ENCODE assay signal across 1 cellular context in genomic region chr9:137226338-137227056, GRCh38.
TF ChIP-seq lines count a peak whose summit lies in the region.

No MANE protein-coding gene starts in this region.

TF ChIP-seq in H1, 55 proteins besides CTCF, POLR2A, EP300 and RAD21:
- TF ChIP-seq ZNF274 (IDR thresholded peaks at IDR 0.05; ENCODE audit: borderline replicate concordance, extremely low read depth, low read length): no peak
- no peak for TF ChIP-seq SUZ12 (IDR thresholded peaks at IDR 0.05; ENCODE audit: low read length)
- no peak for TF ChIP-seq SP4 (IDR thresholded peaks at IDR 0.05; ENCODE audit: low read length)
- TF ChIP-seq CHD2 (IDR thresholded peaks at IDR 0.05; ENCODE audit: low read length): no peak
- TF ChIP-seq EGR1 (IDR thresholded peaks at IDR 0.05; ENCODE audit: borderline replicate concordance, low read depth, low read length): no peak
